Comparison of ENCODE assay signal across 16 cellular contexts in the genomic region with DNA sequence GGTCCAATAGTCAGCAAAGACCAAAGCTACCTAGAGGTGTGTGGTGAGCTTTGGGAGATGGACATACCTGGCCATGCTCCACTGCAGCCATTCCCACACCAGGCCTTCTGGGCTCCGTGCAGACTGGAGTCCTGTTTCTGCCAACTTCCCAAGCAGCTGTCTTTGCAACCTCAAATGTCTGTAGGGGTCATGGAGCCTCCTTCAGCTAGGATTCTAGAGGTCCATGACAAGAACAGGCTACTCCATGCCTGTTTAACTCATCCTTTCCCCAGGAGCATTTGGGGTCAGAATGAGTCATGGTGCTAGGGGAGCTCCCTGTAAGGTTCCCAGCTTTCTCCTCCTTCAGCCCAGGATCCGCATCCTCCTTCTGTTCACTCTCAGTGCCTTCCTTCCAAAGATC.
"Had no signal": no experiment of that assay in that cellular context is flagged by ENCODE, and none has a peak within 500 bp of the region (broad histone marks: within the 10 kb centered on the region; RNA-seq: fewer than 3 reads in every experiment).

No MANE protein-coding gene starts in this region.

- H3K4me3 ChIP-seq: mucosa of descending colon, ovary, right lobe of liver, smooth muscle cell, thoracic aorta, upper lobe of left lung had no signal

- H3K4me2 ChIP-seq: smooth muscle cell had no signal

- H3K9me3 Mint-ChIP-seq: central memory CD8-positive, alpha-beta T cell; immature natural killer cell had no signal

- H3K27ac ChIP-seq: ovary, right lobe of liver, thoracic aorta, upper lobe of left lung had no signal

- H3K27me3 Mint-ChIP-seq: activated naive CD8-positive, alpha-beta T cell; brain; central memory CD8-positive, alpha-beta T cell; memory B cell; naive thymus-derived CD8-positive, alpha-beta T cell had no signal

- DNase-seq: activated CD4-positive, alpha-beta T cell treated with anti-CD3 and anti-CD28 coated beads, Interleukin-2, amount 50 U/mL, for 4 hours; cortex of kidney; erythroblast; immature natural killer cell; mucosa of descending colon; naive thymus-derived CD8-positive, alpha-beta T cell; ovary; right lobe of liver; stimulated activated CD4-positive, alpha-beta T cell treated with anti-CD3 and anti-CD28 coated beads, Interleukin-4, amount 100 ng/mL, for 1 hour had no signal

- H3K4me1 Mint-ChIP-seq: brain had no signal

- H3K4me3 Mint-ChIP-seq: activated naive CD8-positive, alpha-beta T cell; brain; central memory CD8-positive, alpha-beta T cell; immature natural killer cell; memory B cell; naive thymus-derived CD8-positive, alpha-beta T cell had no signal

- H3K27me3 ChIP-seq: ovary, right lobe of liver, upper lobe of left lung had no signal

- H3K27ac Mint-ChIP-seq: activated naive CD8-positive, alpha-beta T cell; brain; immature natural killer cell; memory B cell had no signal

- H3K9me3 ChIP-seq: mucosa of descending colon, ovary, right lobe of liver, thoracic aorta, upper lobe of left lung had no signal

- H3K36me3 Mint-ChIP-seq: brain, immature natural killer cell had no signal

- H3K4me1 ChIP-seq: right lobe of liver, upper lobe of left lung had no signal

- ATAC-seq: mucosa of descending colon; naive thymus-derived CD8-positive, alpha-beta T cell had no signal

- H3K36me3 ChIP-seq: ovary, right lobe of liver, thoracic aorta, upper lobe of left lung had no signal
